Comparison of ENCODE assay signal across 9 cellular contexts in genomic region chr12:99131761-99132199, GRCh38.
A peak's percentile ranks its signal among the peaks of the same experiment; 100 is the strongest.
DNase-seq lines count a peak whose midpoint lies in the region; ATAC-seq and TF ChIP-seq lines count a peak whose summit lies in the region.
"Had no signal": no experiment of that assay in that cellular context is flagged by ENCODE, and none has a peak within 500 bp of the region (broad histone marks: within the 10 kb centered on the region; RNA-seq: fewer than 3 reads in every experiment).

No MANE protein-coding gene starts in this region.

- H2BK5ac ChIP-seq in H9 (ENCODE audit: insufficient read length, low read length): no peak overlapping the region

- H3K36me3 Mint-ChIP-seq in H9 (ENCODE audit: insufficient read depth in 1 of 3, low read depth in 3 of 3): no peaks in the 10 kb centered on the region
- no peaks in the 10 kb centered on the region for H3K36me3 Mint-ChIP-seq in WTC11
- no peaks in the 10 kb centered on the region for H3K36me3 Mint-ChIP-seq in activated T-cell treated with anti-CD3 and anti-CD28 coated beads, Interleukin-2, amount 50 U/mL, for 72 hours (ENCODE audit: insufficient read depth in 2 of 2)

- WGBS in H9 (ENCODE audit: extremely low coverage, insufficient read length, low lambda C conversion rate): no CpG with 5 or more reads among the region's 7 CpGs

- no peaks in the 10 kb centered on the region for H3K36me3 ChIP-seq in left lung
- no peaks in the 10 kb centered on the region for H3K36me3 ChIP-seq in MM.1S (replicated peaks; ENCODE audit: insufficient read depth, low read length)

- H3K4ac ChIP-seq in H9 (ENCODE audit: low read depth, low read length): no peak overlapping the region

- peaks cover 3% of the 10 kb centered on the region for H3K23me2 ChIP-seq in H9 (ENCODE audit: insufficient read length, low read depth, low read length, poor library complexity, severe bottlenecking)

- no peak overlapping the region for H3T11ph ChIP-seq in H9 (ENCODE audit: low read length)

- H2AK5ac ChIP-seq in H9 (ENCODE audit: insufficient read length, low read length): no peak overlapping the region

- H3K27ac Mint-ChIP-seq in H9 (no peak overlapping the region), WTC11 (no peak overlapping the region)
- no peak overlapping the region for H3K27ac Mint-ChIP-seq in activated T-cell treated with anti-CD3 and anti-CD28 coated beads, Interleukin-2, amount 50 U/mL, for 72 hours

- H2BK120ac ChIP-seq in H9 (ENCODE audit: low read depth, low read length, poor library complexity, severe bottlenecking): no peak overlapping the region

- peak; percentile 72 for DNase-seq in DMS 273 (lab: John Stamatoyannopoulos, UW; ENCODE audit: unreplicated experiment)
- peak; percentile 89 for DNase-seq in H9
- peak; percentile 75 for DNase-seq in WTC11 (ENCODE audit: low spot score)
- peak in 1 of 2 donors; percentile 59 for DNase-seq in left lung
- no peak for DNase-seq in MM.1S
- DNase-seq in activated T-cell treated with anti-CD3 and anti-CD28 coated beads, Interleukin-2, amount 50 U/mL, for 72 hours: no peak
- DNase-seq in activated effector memory CD4-positive, alpha-beta T cell treated with Interleukin-2 at 50 U/mL for 16 hours: no peak
- DNase-seq in T-helper 2 cell: no peak

- H3K4me2 ChIP-seq in H9 (ENCODE audit: insufficient read depth, insufficient read length, low read length) (peak overlapping the region; percentile 41), MM.1S (ENCODE audit: low read depth, low read length) (no peak overlapping the region)

- no peak overlapping the region for H4K8ac ChIP-seq in H9 (replicated peaks; ENCODE audit: insufficient read length, low read depth, low read length)

- no peak overlapping the region for H3K27ac ChIP-seq in H9 (ENCODE audit: insufficient read length, low read depth, low read length)
- H3K27ac ChIP-seq in left lung: peak overlapping the region in 1 of 2 donors; percentile 51
- H3K27ac ChIP-seq in MM.1S (ENCODE audit: low read length): no peak overlapping the region
- H3K27ac ChIP-seq: C4-2B had no signal

- H3K9me3 Mint-ChIP-seq in H9 (no peaks in the 10 kb centered on the region), WTC11 (no peaks in the 10 kb centered on the region)
- peaks cover 4 to 5% of the 10 kb centered on the region in 2 donors for H3K9me3 Mint-ChIP-seq in activated T-cell treated with anti-CD3 and anti-CD28 coated beads, Interleukin-2, amount 50 U/mL, for 72 hours

- no peaks in the 10 kb centered on the region for H3K9me2 ChIP-seq in MM.1S (replicated peaks; ENCODE audit: insufficient read depth, low read length)

- no peak for TF ChIP-seq CTCF in H9 (conservative IDR thresholded peaks at IDR 0.05)
- no peak for TF ChIP-seq CTCF in WTC11 (IDR thresholded peaks at IDR 0.05)
- no peak for TF ChIP-seq CTCF in left lung (IDR thresholded peaks at IDR 0.05)
- TF ChIP-seq CTCF in MM.1S (IDR thresholded peaks at IDR 0.05; ENCODE audit: low read length): no peak

- H3K4me1 ChIP-seq in H9 (ENCODE audit: insufficient read depth, low read length) (peaks cover 4% of the 10 kb centered on the region), left lung (peaks cover 0 to 8% of the 10 kb centered on the region in 2 donors), MM.1S (ENCODE audit: low read length) (no peaks in the 10 kb centered on the region)

- H2AFZ ChIP-seq in H9 (ENCODE audit: low read length): no peak overlapping the region
- H2AFZ ChIP-seq in MM.1S (ENCODE audit: low read length): no peak overlapping the region

- no peak overlapping the region for H2BK15ac ChIP-seq in H9 (ENCODE audit: low read depth, low read length)

- CTCF ChIA-PET in WTC11 (lab: Charles Lee): interaction anchor here (0.8 to 1.0 kb wide), 2 partner anchors 88 to 259 kb away, joined by 3 read pairs; no protein-coding TSS in a partner anchor

- H3K4me3 Mint-ChIP-seq in H9: no peak overlapping the region
- no peak overlapping the region for H3K4me3 Mint-ChIP-seq in WTC11
- H3K4me3 Mint-ChIP-seq in activated T-cell treated with anti-CD3 and anti-CD28 coated beads, Interleukin-2, amount 50 U/mL, for 72 hours: no peak overlapping the region

- H3K4me1 Mint-ChIP-seq in H9: peaks cover 0 to 1% of the 10 kb centered on the region in 2 experiments; a peak in 2 of 4 replicates
- H3K4me1 Mint-ChIP-seq in WTC11: peaks cover 5% of the 10 kb centered on the region
- H3K4me1 Mint-ChIP-seq in activated T-cell treated with anti-CD3 and anti-CD28 coated beads, Interleukin-2, amount 50 U/mL, for 72 hours (ENCODE audit: low read depth): no peaks in the 10 kb centered on the region

- no peaks in the 10 kb centered on the region for H3K79me1 ChIP-seq in H9 (ENCODE audit: insufficient read depth, low read depth, low read length, poor library complexity, severe bottlenecking)

- H3K14ac ChIP-seq in H9 (ENCODE audit: insufficient read depth, low read length): peak overlapping the region; percentile 77; the same call in 1 of the 2 replicates

- H3K27me3 ChIP-seq in H9 (ENCODE audit: insufficient read depth, low read length) (no peaks in the 10 kb centered on the region), left lung (no peaks in the 10 kb centered on the region), MM.1S (replicated peaks; ENCODE audit: insufficient read depth, low read length) (no peaks in the 10 kb centered on the region)

- no peak overlapping the region for H4K5ac ChIP-seq in H9 (ENCODE audit: insufficient read length, low read depth, low read length)

- H3K4me3 ChIP-seq in left lung: no peak overlapping the region
- no peak overlapping the region for H3K4me3 ChIP-seq in MM.1S (ENCODE audit: low read length)

- H3K9ac ChIP-seq in H9 (ENCODE audit: extremely low read depth, insufficient read length, low read length): no peak overlapping the region
- H3K9ac ChIP-seq in MM.1S (ENCODE audit: low read length): no peak overlapping the region

- H3K18ac ChIP-seq in H9 (ENCODE audit: insufficient read length, low read depth, low read length): peak overlapping the region; percentile 75

- intact Hi-C loops in left lung (cut with DNase I): no loop called here

- H4K20me1 ChIP-seq in H9 (ENCODE audit: control insufficient read depth, insufficient read depth, insufficient read length) (no peaks in the 10 kb centered on the region), MM.1S (ENCODE audit: insufficient read depth, low read length) (no peaks in the 10 kb centered on the region)

- H3K79me2 ChIP-seq in H9 (ENCODE audit: insufficient read depth, low read length) (no peaks in the 10 kb centered on the region), MM.1S (ENCODE audit: low read length) (no peaks in the 10 kb centered on the region)

- POLR2A ChIA-PET in WTC11 (lab: Charles Lee): interaction anchor here (0.5 kb wide), 1 partner anchor 852 kb away, joined by 3 read pairs; no protein-coding TSS in a partner anchor

- H3F3A ChIP-seq in MM.1S (ENCODE audit: insufficient read depth, low read length): no peaks in the 10 kb centered on the region

- H4K91ac ChIP-seq in H9 (ENCODE audit: insufficient read length, low read depth, low read length): no peak overlapping the region

- H2BK20ac ChIP-seq in H9 (ENCODE audit: low read depth, low read length, poor library complexity, severe bottlenecking): no peak overlapping the region

- no peak overlapping the region for H3K56ac ChIP-seq in H9 (ENCODE audit: insufficient read length, low read depth, low read length)

- ATAC-seq in WTC11 (peak; percentile 96), left lung (peak; percentile 49)
- ATAC-seq in activated T-cell treated with anti-CD3 and anti-CD28 coated beads, Interleukin-2, amount 50 U/mL, for 72 hours (replicated peaks in 1 of 2): no peak

- no peak overlapping the region for H3K23ac ChIP-seq in H9 (ENCODE audit: insufficient read length, low read depth, low read length)

- H3K9me3 ChIP-seq in H9 (ENCODE audit: control insufficient read depth, low read depth, low read length) (no peaks in the 10 kb centered on the region), left lung (no peaks in the 10 kb centered on the region), MM.1S (replicated peaks; ENCODE audit: insufficient read depth, low read length) (no peaks in the 10 kb centered on the region)

- H2BK12ac ChIP-seq in H9 (ENCODE audit: insufficient read length, low read depth, low read length): no peak overlapping the region

- no peaks in the 10 kb centered on the region for H3K27me3 Mint-ChIP-seq in H9 (ENCODE audit: low read depth)
- no peaks in the 10 kb centered on the region for H3K27me3 Mint-ChIP-seq in WTC11 (ENCODE audit: low read depth)
- H3K27me3 Mint-ChIP-seq in activated T-cell treated with anti-CD3 and anti-CD28 coated beads, Interleukin-2, amount 50 U/mL, for 72 hours (ENCODE audit: low read depth): no peaks in the 10 kb centered on the region

TF ChIP-seq in WTC11, 78 proteins besides CTCF, POLR2A, EP300 and RAD21 (continues in another document):
- TF ChIP-seq ATF1 (CRISPR knock-in tag; IDR thresholded peaks at IDR 0.05) (no peak), PREB (CRISPR knock-in tag; IDR thresholded peaks at IDR 0.05; ENCODE audit: borderline replicate concordance) (no peak), ZNF263 (CRISPR knock-in tag; IDR thresholded peaks at IDR 0.05; ENCODE audit: low read depth) (no peak), FOXJ3 (CRISPR knock-in tag; IDR thresholded peaks at IDR 0.05; ENCODE audit: borderline replicate concordance) (no peak), ESRRA (CRISPR knock-in tag; IDR thresholded peaks at IDR 0.05; ENCODE audit: borderline replicate concordance) (no peak), ZNF138 (CRISPR knock-in tag; conservative IDR thresholded peaks at IDR 0.05) (no peak), ZNF671 (CRISPR knock-in tag; IDR thresholded peaks at IDR 0.05) (no peak), NR3C1 (CRISPR knock-in tag; conservative IDR thresholded peaks at IDR 0.05; ENCODE audit: low read depth) (no peak)

Comparison
In these comparisons a context has a peak if more than half of its experiments do, and no peak if none do; other contexts are left out.
1. DNase-seq: peak in DMS 273 (single experiment), H9 (single experiment) and WTC11 (single experiment); none in MM.1S (single experiment), activated T-cell treated with anti-CD3 and anti-CD28 coated beads, Interleukin-2, amount 50 U/mL, for 72 hours (0 of 2), activated effector memory CD4-positive, alpha-beta T cell treated with Interleukin-2 at 50 U/mL for 16 hours (single experiment) and T-helper 2 cell (0 of 5).
2. ATAC-seq: peak in WTC11 (single experiment) and left lung (single experiment); none in activated T-cell treated with anti-CD3 and anti-CD28 coated beads, Interleukin-2, amount 50 U/mL, for 72 hours (0 of 2).